24 cellular contexts compared by ENCODE assay signal in the genomic region with DNA sequence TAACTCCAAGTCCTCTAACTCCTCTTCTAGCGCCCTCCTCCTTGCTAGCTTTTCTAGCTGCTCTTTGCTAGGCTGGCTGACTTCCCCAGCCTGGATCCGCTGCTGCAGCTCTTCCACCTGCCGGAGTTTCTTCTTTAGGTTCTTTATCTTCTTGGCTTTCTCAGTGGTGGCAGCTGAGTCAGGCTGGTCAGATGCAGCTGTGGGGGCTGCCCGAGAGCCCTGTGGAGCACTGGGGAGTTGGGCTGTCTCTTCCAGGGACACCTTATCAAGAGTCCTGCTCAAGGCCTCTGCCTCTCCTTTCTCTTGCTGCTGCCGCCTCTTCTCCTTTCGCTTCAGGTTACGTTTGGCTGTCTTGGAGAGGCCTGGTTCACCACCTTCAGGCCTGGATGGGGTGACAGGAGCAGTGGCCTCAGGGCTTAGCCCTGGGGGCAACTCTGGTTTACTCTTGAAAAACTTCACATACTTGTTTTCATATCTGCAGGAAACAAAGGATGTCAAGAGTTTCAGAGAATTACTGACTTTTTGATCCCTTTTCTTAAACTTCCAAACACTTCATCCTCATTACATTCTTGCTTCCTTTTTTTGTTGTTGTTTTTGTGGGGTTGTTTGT. TPM values are rescaled to one million over a fixed set of nuclear protein-coding genes. Genes with fewer than 3 reads are reported as not detected.
DNase-seq lines count a peak whose midpoint lies in the region; ATAC-seq and TF ChIP-seq lines count a peak whose summit lies in the region.
"Had no signal": no experiment of that assay in that cellular context is flagged by ENCODE, and none has a peak within 500 bp of the region (broad histone marks: within the 10 kb centered on the region; RNA-seq: fewer than 3 reads in every experiment).

No MANE protein-coding gene starts in this region.

- H3K36me3 ChIP-seq in GM23338 (ENCODE audit: insufficient read depth): peaks cover 8% of the 10 kb centered on the region; the same call in 1 of the 2 replicates

- H3K4me3 ChIP-seq in GM23338: no peak overlapping the region
- H3K4me3 ChIP-seq: BLaER1, body of pancreas, stomach, upper lobe of right lung had no signal

- peaks cover 7% of the 10 kb centered on the region; the same call in 1 of the 2 replicates for H3K79me2 ChIP-seq in GM23338 (replicated peaks; ENCODE audit: insufficient read depth)

- H3K4me3 Mint-ChIP-seq in activated CD4-positive, alpha-beta memory T cell treated with anti-CD3 and anti-CD28 coated beads, Interleukin-2, amount 10 ng/mL, durations not matched to agents 7 days and 5 days: no peak overlapping the region
- no peak overlapping the region for H3K4me3 Mint-ChIP-seq in activated CD4-positive, alpha-beta memory T cell treated with anti-CD3 and anti-CD28 coated beads for 36 hours
- no peak overlapping the region for H3K4me3 Mint-ChIP-seq in GM23338
- H3K4me3 Mint-ChIP-seq in naive thymus-derived CD8-positive, alpha-beta T cell: no peak overlapping the region
- H3K4me3 Mint-ChIP-seq: natural killer cell had no signal

- H3K9me3 Mint-ChIP-seq in activated CD4-positive, alpha-beta memory T cell treated with anti-CD3 and anti-CD28 coated beads, Interleukin-2, amount 10 ng/mL, durations not matched to agents 7 days and 5 days: no peaks in the 10 kb centered on the region
- H3K9me3 Mint-ChIP-seq in activated CD4-positive, alpha-beta memory T cell treated with anti-CD3 and anti-CD28 coated beads for 36 hours: no peaks in the 10 kb centered on the region
- no peaks in the 10 kb centered on the region for H3K9me3 Mint-ChIP-seq in GM23338
- H3K9me3 Mint-ChIP-seq in activated naive CD4-positive, alpha-beta T cell treated with anti-CD3 and anti-CD28 coated beads, Interleukin-2, amount 50 U/mL, for 72 hours: no peaks in the 10 kb centered on the region
- no peaks in the 10 kb centered on the region for H3K9me3 Mint-ChIP-seq in naive thymus-derived CD8-positive, alpha-beta T cell
- H3K9me3 Mint-ChIP-seq: natural killer cell had no signal

- peaks cover 4% of the 10 kb centered on the region; the same call in 1 of the 2 replicates for H4K20me1 ChIP-seq in GM23338 (replicated peaks; ENCODE audit: insufficient read depth)
- H4K20me1 ChIP-seq: BLaER1 had no signal

- no peak overlapping the region for H3K4me2 ChIP-seq in GM23338
- H3K4me2 ChIP-seq: BLaER1 had no signal

- H3K27ac ChIP-seq in GM23338 (ENCODE audit: low read depth): peak overlapping the region; percentile 55; the same call in 1 of the 2 replicates
- H3K27ac ChIP-seq: BLaER1, body of pancreas, stomach, upper lobe of right lung had no signal

- CTCF ChIA-PET in activated CD4-positive, alpha-beta memory T cell treated with anti-CD3 and anti-CD28 coated beads, Interleukin-2, amount 10 ng/mL, durations not matched to agents 7 days and 5 days (lab: Charles Lee): no interaction called here
- CTCF ChIA-PET in activated CD4-positive, alpha-beta memory T cell treated with anti-CD3 and anti-CD28 coated beads for 36 hours (lab: Charles Lee): no interaction called here

- no peak overlapping the region for H2AFZ ChIP-seq in GM23338

- H3K36me3 Mint-ChIP-seq in activated CD4-positive, alpha-beta memory T cell treated with anti-CD3 and anti-CD28 coated beads, Interleukin-2, amount 10 ng/mL, durations not matched to agents 7 days and 5 days (ENCODE audit: low read depth): peaks cover 27% of the 10 kb centered on the region
- H3K36me3 Mint-ChIP-seq in activated CD4-positive, alpha-beta memory T cell treated with anti-CD3 and anti-CD28 coated beads for 36 hours: peaks cover 7% of the 10 kb centered on the region
- H3K36me3 Mint-ChIP-seq in GM23338 (ENCODE audit: low read depth): peaks cover 26% of the 10 kb centered on the region
- no peaks in the 10 kb centered on the region for H3K36me3 Mint-ChIP-seq in activated naive CD4-positive, alpha-beta T cell treated with anti-CD3 and anti-CD28 coated beads, Interleukin-2, amount 50 U/mL, for 72 hours
- peaks cover 0 to 21% (median 4%) of the 10 kb centered on the region in 3 donors for H3K36me3 Mint-ChIP-seq in naive thymus-derived CD8-positive, alpha-beta T cell

- H3K27me3 Mint-ChIP-seq in activated CD4-positive, alpha-beta memory T cell treated with anti-CD3 and anti-CD28 coated beads, Interleukin-2, amount 10 ng/mL, durations not matched to agents 7 days and 5 days: no peaks in the 10 kb centered on the region
- H3K27me3 Mint-ChIP-seq in activated CD4-positive, alpha-beta memory T cell treated with anti-CD3 and anti-CD28 coated beads for 36 hours: no peaks in the 10 kb centered on the region
- H3K27me3 Mint-ChIP-seq in GM23338 (ENCODE audit: insufficient read depth, low read depth, poor library complexity): peaks cover 4% of the 10 kb centered on the region
- no peaks in the 10 kb centered on the region for H3K27me3 Mint-ChIP-seq in naive thymus-derived CD8-positive, alpha-beta T cell

- H3K4me1 ChIP-seq in GM23338 (ENCODE audit: insufficient read depth): no peaks in the 10 kb centered on the region
- H3K4me1 ChIP-seq: BLaER1, stomach, upper lobe of right lung had no signal

- no peaks in the 10 kb centered on the region for H3K9me2 ChIP-seq in GM23338 (ENCODE audit: insufficient read depth)

- DNase-seq in activated CD4-positive, alpha-beta memory T cell treated with anti-CD3 and anti-CD28 coated beads, Interleukin-2, amount 10 ng/mL, durations not matched to agents 7 days and 5 days: no peak
- DNase-seq in activated CD4-positive, alpha-beta memory T cell treated with anti-CD3 and anti-CD28 coated beads for 36 hours: no peak
- DNase-seq in GM23338 (ENCODE audit: low spot score) (no peak), NCI-H446 (lab: John Stamatoyannopoulos, UW) (no peak), SKM-1 (lab: John Stamatoyannopoulos, UW; ENCODE audit: unreplicated experiment) (no peak), midbrain (lab: John Stamatoyannopoulos, UW) (no peak)
- DNase-seq in activated naive CD4-positive, alpha-beta T cell treated with anti-CD3 and anti-CD28 coated beads, Interleukin-2, amount 50 U/mL, for 72 hours (ENCODE audit: low spot score in 2 of 2): no peak
- DNase-seq in naive thymus-derived CD8-positive, alpha-beta T cell: no peak
- DNase-seq: activated CD4-positive, alpha-beta T cell treated with anti-CD3 and anti-CD28 coated beads, Interleukin-2, amount 50 U/mL, for 1 hour; activated T-cell treated with anti-CD3 and anti-CD28 coated beads, Interleukin-2, amount 50 U/mL, for 1 hour; body of pancreas; cortex of kidney; glutamatergic neuron; Karpas-422; kidney glomerular epithelial cell; natural killer cell; NCI-H187 treated with DMSO at 0.1 percent for 48 hours; NCI-H82; SHP77 treated with DMSO at 0.1 percent for 48 hours; stimulated activated CD4-positive, alpha-beta T cell treated with anti-CD3 and anti-CD28 coated beads, Interleukin-4, amount 100 ng/mL, for 24 hours; stomach; upper lobe of right lung had no signal

- no peaks in the 10 kb centered on the region for H3K27me3 ChIP-seq in GM23338 (ENCODE audit: insufficient read depth)
- H3K27me3 ChIP-seq: BLaER1, body of pancreas, stomach, upper lobe of right lung had no signal

- H3F3A ChIP-seq in GM23338 (replicated peaks; ENCODE audit: low read depth): peaks cover 8% of the 10 kb centered on the region

- intact Hi-C loops in activated CD4-positive, alpha-beta memory T cell treated with anti-CD3 and anti-CD28 coated beads for 36 hours (cut with micrococcal nuclease): no loop called here

- peak overlapping the region; percentile 2 for H3K27ac Mint-ChIP-seq in activated CD4-positive, alpha-beta memory T cell treated with anti-CD3 and anti-CD28 coated beads, Interleukin-2, amount 10 ng/mL, durations not matched to agents 7 days and 5 days
- no peak overlapping the region for H3K27ac Mint-ChIP-seq in activated CD4-positive, alpha-beta memory T cell treated with anti-CD3 and anti-CD28 coated beads for 36 hours
- H3K27ac Mint-ChIP-seq in GM23338: no peak overlapping the region
- H3K27ac Mint-ChIP-seq in activated naive CD4-positive, alpha-beta T cell treated with anti-CD3 and anti-CD28 coated beads, Interleukin-2, amount 50 U/mL, for 72 hours: peak overlapping the region; percentile 54 to 58
- peak overlapping the region in 9 of 10 donors; percentile 33 to 89 (median 79) for H3K27ac Mint-ChIP-seq in naive thymus-derived CD8-positive, alpha-beta T cell

- POLR2A ChIA-PET in activated CD4-positive, alpha-beta memory T cell treated with anti-CD3 and anti-CD28 coated beads, Interleukin-2, amount 10 ng/mL, durations not matched to agents 7 days and 5 days (lab: Charles Lee): no interaction called here
- POLR2A ChIA-PET in activated CD4-positive, alpha-beta memory T cell treated with anti-CD3 and anti-CD28 coated beads for 36 hours (lab: Charles Lee): no interaction called here
- POLR2A ChIA-PET in naive thymus-derived CD8-positive, alpha-beta T cell (lab: Charles Lee): no interaction called here

- H3K4me1 Mint-ChIP-seq in activated CD4-positive, alpha-beta memory T cell treated with anti-CD3 and anti-CD28 coated beads, Interleukin-2, amount 10 ng/mL, durations not matched to agents 7 days and 5 days: peaks cover 3% of the 10 kb centered on the region
- H3K4me1 Mint-ChIP-seq in activated CD4-positive, alpha-beta memory T cell treated with anti-CD3 and anti-CD28 coated beads for 36 hours (ENCODE audit: low read depth): peaks cover 10% of the 10 kb centered on the region
- H3K4me1 Mint-ChIP-seq in GM23338: no peaks in the 10 kb centered on the region
- peaks cover 7 to 15% (median 8%) of the 10 kb centered on the region in 4 donors for H3K4me1 Mint-ChIP-seq in naive thymus-derived CD8-positive, alpha-beta T cell
- H3K4me1 Mint-ChIP-seq: natural killer cell had no signal

- no peak for TF ChIP-seq CTCF in GM23338 (conservative IDR thresholded peaks at IDR 0.05; ENCODE audit: low read depth in 2 of 2)

- no peak for ATAC-seq in GM23338
- ATAC-seq in activated naive CD4-positive, alpha-beta T cell treated with anti-CD3 and anti-CD28 coated beads, Interleukin-2, amount 50 U/mL, for 72 hours: no peak
- ATAC-seq in naive thymus-derived CD8-positive, alpha-beta T cell: no peak
- ATAC-seq: body of pancreas, natural killer cell, upper lobe of right lung had no signal

RNA-seq across cellular contexts. Expression of a gene that starts 25.7 kb away (rescaled TPM):
- total RNA-seq in activated CD4-positive, alpha-beta memory T cell treated with anti-CD3 and anti-CD28 coated beads, Interleukin-2, amount 10 ng/mL, durations not matched to agents 7 days and 5 days: 10 to 100 TPM; 54.2 to 56.0 TPM
- 10 to 100 TPM; 31.6 to 33.0 TPM for total RNA-seq in activated CD4-positive, alpha-beta memory T cell treated with anti-CD3 and anti-CD28 coated beads for 36 hours
- total RNA-seq in GM23338 (2014; rRNA removed; shearing (Covaris generic)): 70.2 and 75.9 TPM in 2 replicates
- 150 and 151 TPM in 2 replicates for polyA plus RNA-seq in GM23338 (2016; fragmentation: Nextera tagmentation; extraction: Ambion mirVana)
- 10 to 100 TPM; 18.9 to 32.9 TPM for total RNA-seq in activated naive CD4-positive, alpha-beta T cell treated with anti-CD3 and anti-CD28 coated beads, Interleukin-2, amount 50 U/mL, for 72 hours
- 10 to 100 TPM; 33.1 to 44.4 TPM for total RNA-seq in naive thymus-derived CD8-positive, alpha-beta T cell
- polyA plus RNA-seq in naive thymus-derived CD8-positive, alpha-beta T cell: 10 to 100 TPM; 54.4 to 65.7 (median 55.0) TPM

RNA-seq across cellular contexts. Expression of a gene that starts 29.0 kb away (rescaled TPM):
- 100 to 1,000 TPM; 427 to 431 TPM for total RNA-seq in activated CD4-positive, alpha-beta memory T cell treated with anti-CD3 and anti-CD28 coated beads, Interleukin-2, amount 10 ng/mL, durations not matched to agents 7 days and 5 days
- total RNA-seq in activated CD4-positive, alpha-beta memory T cell treated with anti-CD3 and anti-CD28 coated beads for 36 hours: 100 to 1,000 TPM; 348 to 383 TPM
- 16.1 and 35.9 TPM in 2 replicates for total RNA-seq in GM23338 (2014; rRNA removed; shearing (Covaris generic))
- polyA plus RNA-seq in GM23338 (2016; fragmentation: Nextera tagmentation; extraction: Ambion mirVana): 22.5 and 24.6 TPM in 2 replicates
- 100 to 1,000 TPM; 386 to 441 TPM for total RNA-seq in activated naive CD4-positive, alpha-beta T cell treated with anti-CD3 and anti-CD28 coated beads, Interleukin-2, amount 50 U/mL, for 72 hours
- 1,000 to 10,000 TPM; 1,302 to 1,328 TPM for total RNA-seq in naive thymus-derived CD8-positive, alpha-beta T cell
- polyA plus RNA-seq in naive thymus-derived CD8-positive, alpha-beta T cell: 100 to 1,000 TPM; 145 to 378 (median 232) TPM

RNA-seq across cellular contexts. Expression of a gene that starts 59.2 kb away (rescaled TPM):
- total RNA-seq in activated CD4-positive, alpha-beta memory T cell treated with anti-CD3 and anti-CD28 coated beads, Interleukin-2, amount 10 ng/mL, durations not matched to agents 7 days and 5 days: not detected
- total RNA-seq in activated CD4-positive, alpha-beta memory T cell treated with anti-CD3 and anti-CD28 coated beads for 36 hours: under 1 TPM in 1 of 2 experiments, not detected in 1; 0.31 TPM
- 0.08 and 1.4 TPM in 2 replicates for total RNA-seq in GM23338 (2014; rRNA removed; shearing (Covaris generic))
- 0.17 and 1.5 TPM in 2 replicates for polyA plus RNA-seq in GM23338 (2016; fragmentation: Nextera tagmentation; extraction: Ambion mirVana)
- under 1 TPM in 1 of 2 donors, not detected in 1; 0.12 TPM for total RNA-seq in activated naive CD4-positive, alpha-beta T cell treated with anti-CD3 and anti-CD28 coated beads, Interleukin-2, amount 50 U/mL, for 72 hours
- under 1 TPM in 1 of 2 experiments, not detected in 1; 0.55 TPM for total RNA-seq in naive thymus-derived CD8-positive, alpha-beta T cell
- not detected for polyA plus RNA-seq in naive thymus-derived CD8-positive, alpha-beta T cell
- total RNA-seq: OCI-LY7 had no signal

Comparison
In these comparisons a context has a peak if more than half of its experiments do, and no peak if none do; other contexts are left out.
1. H3K27ac Mint-ChIP-seq: peak in activated CD4-positive, alpha-beta memory T cell treated with anti-CD3 and anti-CD28 coated beads, Interleukin-2, amount 10 ng/mL, durations not matched to agents 7 days and 5 days (single experiment), activated naive CD4-positive, alpha-beta T cell treated with anti-CD3 and anti-CD28 coated beads, Interleukin-2, amount 50 U/mL, for 72 hours (2 of 2) and naive thymus-derived CD8-positive, alpha-beta T cell (9 of 10); none in activated CD4-positive, alpha-beta memory T cell treated with anti-CD3 and anti-CD28 coated beads for 36 hours (single experiment) and GM23338 (single experiment).